Comparison of ENCODE assay signal across 10 cellular contexts in genomic region chr10:43226851-43227845, GRCh38. TPM values are rescaled to one million over a fixed set of nuclear protein-coding genes. Genes with fewer than 3 reads are reported as not detected.
DNase-seq lines count a peak whose midpoint lies in the region; ATAC-seq and TF ChIP-seq lines count a peak whose summit lies in the region.
"Had no signal": no experiment of that assay in that cellular context is flagged by ENCODE, and none has a peak within 500 bp of the region (broad histone marks: within the 10 kb centered on the region; RNA-seq: fewer than 3 reads in every experiment).

No MANE protein-coding gene starts in this region.

- intact Hi-C loops in CD14-positive monocyte (cut with micrococcal nuclease): no loop called here
- intact Hi-C loops in activated CD4-positive, alpha-beta T cell treated with anti-CD3 and anti-CD28 coated beads, Interleukin-2, amount 10 ng/mL, durations not matched to agents 24 days and 14 days (cut with micrococcal nuclease): loop anchor here (5.0 kb wide), 1 partner anchor 120 kb away; no protein-coding TSS in a partner anchor
- intact Hi-C loops in posterior cingulate gyrus (cut with DNase I): no loop called here

- H3K4me1 Mint-ChIP-seq in CD14-positive monocyte (peaks cover 13% of the 10 kb centered on the region), endothelial cell (ENCODE audit: unreplicated experiment) (peaks cover 3% of the 10 kb centered on the region)
- H3K4me1 Mint-ChIP-seq in activated CD4-positive, alpha-beta T cell treated with anti-CD3 and anti-CD28 coated beads, Interleukin-2, amount 10 ng/mL, durations not matched to agents 24 days and 14 days: peaks cover 42% of the 10 kb centered on the region

- peak; percentile 39 for DNase-seq in CD14-positive monocyte (ENCODE audit: low spot score)
- DNase-seq in activated CD4-positive, alpha-beta T cell treated with anti-CD3 and anti-CD28 coated beads, Interleukin-2, amount 10 ng/mL, durations not matched to agents 24 days and 14 days: no peak
- no peak for DNase-seq in endothelial cell (ENCODE audit: low spot score)
- peak in 7 of 10 donors; percentile 4 to 76 (median 6) for DNase-seq in posterior cingulate gyrus
- no peak for DNase-seq in NCI-H226
- DNase-seq in central memory CD4-positive, alpha-beta T cell: no peak
- no peak for DNase-seq in occipital lobe (lab: John Stamatoyannopoulos, UW)
- DNase-seq: small intestine had no signal

- H3K4me3 Mint-ChIP-seq in CD14-positive monocyte (peak overlapping the region in 1 of 2 donors; percentile 60), endothelial cell (ENCODE audit: unreplicated experiment) (peak overlapping the region; percentile 23)
- H3K4me3 Mint-ChIP-seq in activated CD4-positive, alpha-beta T cell treated with anti-CD3 and anti-CD28 coated beads, Interleukin-2, amount 10 ng/mL, durations not matched to agents 24 days and 14 days: no peak overlapping the region

- TF ChIP-seq CTCF in CD14-positive monocyte (IDR thresholded peaks at IDR 0.05) (no peak), endothelial cell (IDR thresholded peaks at IDR 0.05; ENCODE audit: unreplicated experiment) (no peak)

- no peak for ATAC-seq in HG03439 (IDR thresholded peaks at IDR 0.05; ENCODE audit: unreplicated experiment)
- ATAC-seq: esophagus mucosa had no signal

- no peaks in the 10 kb centered on the region for H3K36me3 Mint-ChIP-seq in CD14-positive monocyte
- H3K36me3 Mint-ChIP-seq in activated CD4-positive, alpha-beta T cell treated with anti-CD3 and anti-CD28 coated beads, Interleukin-2, amount 10 ng/mL, durations not matched to agents 24 days and 14 days (ENCODE audit: low read depth): no peaks in the 10 kb centered on the region
- no peaks in the 10 kb centered on the region for H3K36me3 Mint-ChIP-seq in endothelial cell (ENCODE audit: low read depth, unreplicated experiment)

- peaks cover 0 to 13% (median 0%) of the 10 kb centered on the region in 7 donors for H3K9me3 Mint-ChIP-seq in CD14-positive monocyte
- H3K9me3 Mint-ChIP-seq in activated CD4-positive, alpha-beta T cell treated with anti-CD3 and anti-CD28 coated beads, Interleukin-2, amount 10 ng/mL, durations not matched to agents 24 days and 14 days: no peaks in the 10 kb centered on the region
- no peaks in the 10 kb centered on the region for H3K9me3 Mint-ChIP-seq in endothelial cell (ENCODE audit: unreplicated experiment)

- H3K27ac Mint-ChIP-seq in CD14-positive monocyte: peak overlapping the region in 1 of 7 donors; percentile 45
- H3K27ac Mint-ChIP-seq in activated CD4-positive, alpha-beta T cell treated with anti-CD3 and anti-CD28 coated beads, Interleukin-2, amount 10 ng/mL, durations not matched to agents 24 days and 14 days: peak overlapping the region; percentile 58
- no peak overlapping the region for H3K27ac Mint-ChIP-seq in endothelial cell (ENCODE audit: unreplicated experiment)

- H3K27me3 Mint-ChIP-seq in CD14-positive monocyte (ENCODE audit: low read depth in 3 of 3) (peaks cover 39 to 63% (median 53%) of the 10 kb centered on the region in 3 donors), endothelial cell (ENCODE audit: unreplicated experiment) (peaks cover 21% of the 10 kb centered on the region)
- H3K27me3 Mint-ChIP-seq in activated CD4-positive, alpha-beta T cell treated with anti-CD3 and anti-CD28 coated beads, Interleukin-2, amount 10 ng/mL, durations not matched to agents 24 days and 14 days: peaks cover 55% of the 10 kb centered on the region

RNA-seq across cellular contexts. Expression of gene RASGEF1A, which starts 39.7 kb away (rescaled TPM):
- 1 to 10 TPM in 1 of 2 donors, under 1 TPM in 1; 0.68 to 1.8 TPM for polyA plus RNA-seq in CD14-positive monocyte
- total RNA-seq in activated CD4-positive, alpha-beta T cell treated with anti-CD3 and anti-CD28 coated beads, Interleukin-2, amount 10 ng/mL, durations not matched to agents 24 days and 14 days: 0.63 and 0.66 TPM in 2 replicates
- 1.3 TPM for total RNA-seq in endothelial cell (ENCODE audit: unreplicated experiment)
- 9.7 TPM for total RNA-seq in occipital lobe

Comparison
In these comparisons a context has a peak if more than half of its experiments do, and no peak if none do; other contexts are left out.
1. DNase-seq: peak in CD14-positive monocyte (single experiment) and posterior cingulate gyrus (7 of 10); none in activated CD4-positive, alpha-beta T cell treated with anti-CD3 and anti-CD28 coated beads, Interleukin-2, amount 10 ng/mL, durations not matched to agents 24 days and 14 days (single experiment), endothelial cell (single experiment), NCI-H226 (single experiment), central memory CD4-positive, alpha-beta T cell (single experiment) and occipital lobe (single experiment).